ENCODE assay signal across 8 cellular contexts in genomic region chr5:161676109-161676508, GRCh38. TPM values are rescaled to one million over a fixed set of nuclear protein-coding genes. Genes with fewer than 3 reads are reported as not detected.
A peak's percentile ranks its signal among the peaks of the same experiment; 100 is the strongest.
DNase-seq lines count a peak whose midpoint lies in the region; ATAC-seq lines count a peak whose summit lies in the region.

No MANE protein-coding gene starts in this region.

- H3K4me3 Mint-ChIP-seq in naive thymus-derived CD4-positive, alpha-beta T cell, result no peak overlapping the region

- no peaks in the 10 kb centered on the region for H3K36me3 ChIP-seq in NT2/D1 (ENCODE audit: insufficient read depth, insufficient read length, low read length)
- no peaks in the 10 kb centered on the region for H3K36me3 ChIP-seq in naive thymus-derived CD4-positive, alpha-beta T cell (ENCODE audit: control insufficient read depth in 2 of 3, insufficient read depth in 3 of 3, low read length in 3 of 3)

- no peaks in the 10 kb centered on the region for H3K27me3 Mint-ChIP-seq in naive thymus-derived CD4-positive, alpha-beta T cell

- no peaks in the 10 kb centered on the region for H3K9me3 ChIP-seq in NT2/D1 (ENCODE audit: insufficient read depth, low read length)
- H3K9me3 ChIP-seq in naive thymus-derived CD4-positive, alpha-beta T cell (ENCODE audit: control insufficient read depth in 2 of 3, low read length in 3 of 3), result no peaks in the 10 kb centered on the region

- ATAC-seq in GM18867 (IDR thresholded peaks at IDR 0.05; ENCODE audit: unreplicated experiment) (peak; percentile 98), HG02840 (IDR thresholded peaks at IDR 0.05; ENCODE audit: low FRiP score, unreplicated experiment) (peak; percentile 87)
- ATAC-seq in naive thymus-derived CD4-positive, alpha-beta T cell, result no peak

- intact Hi-C loops in naive thymus-derived CD4-positive, alpha-beta T cell (cut with micrococcal nuclease), result no loop called here

- DNase-seq in NT2/D1 (ENCODE audit: low read depth, low spot score) (peak; percentile 9), kidney glomerular epithelial cell (lab: John Stamatoyannopoulos, UW) (peak; percentile 3), NCI-H1092 treated with DMSO at 0.1 percent for 48 hours (lab: John Stamatoyannopoulos, UW) (no peak), dedifferentiated amniotic fluid mesenchymal stem cell (ENCODE audit: extremely low spot score) (no peak)
- no peak for DNase-seq in naive thymus-derived CD4-positive, alpha-beta T cell
- DNase-seq in stimulated activated CD4-positive, alpha-beta T cell treated with anti-CD3 and anti-CD28 coated beads, Interleukin-15, amount 100 ng/mL, for 24 hours, result no peak

- H3K9me3 Mint-ChIP-seq in naive thymus-derived CD4-positive, alpha-beta T cell, result peaks cover 0 to 8% (median 3%) of the 10 kb centered on the region in 11 donors

- no peak overlapping the region for H3K9ac ChIP-seq in NT2/D1 (ENCODE audit: insufficient read length, low read depth)

- no peak overlapping the region for H3K27ac ChIP-seq in naive thymus-derived CD4-positive, alpha-beta T cell (ENCODE audit: low read depth, low read length)

- POLR2A ChIA-PET in naive thymus-derived CD4-positive, alpha-beta T cell (lab: Charles Lee), result no interaction called here

- CTCF ChIA-PET in naive thymus-derived CD4-positive, alpha-beta T cell (lab: Charles Lee), result no interaction called here

- H3K27ac Mint-ChIP-seq in naive thymus-derived CD4-positive, alpha-beta T cell, result no peak overlapping the region

- H3K4me3 ChIP-seq in NT2/D1 (ENCODE audit: insufficient read length, low read depth), result no peak overlapping the region
- no peak overlapping the region for H3K4me3 ChIP-seq in naive thymus-derived CD4-positive, alpha-beta T cell (ENCODE audit: low read length)

- H3K4me1 ChIP-seq in NT2/D1 (ENCODE audit: insufficient read depth, insufficient read length), result no peaks in the 10 kb centered on the region
- H3K4me1 ChIP-seq in naive thymus-derived CD4-positive, alpha-beta T cell (ENCODE audit: control insufficient read depth in 2 of 2, insufficient read depth in 2 of 2, low read length in 2 of 2), result no peaks in the 10 kb centered on the region

- no peaks in the 10 kb centered on the region for H3K27me3 ChIP-seq in NT2/D1 (ENCODE audit: insufficient read depth, insufficient read length)
- H3K27me3 ChIP-seq in naive thymus-derived CD4-positive, alpha-beta T cell (ENCODE audit: control insufficient read depth in 2 of 2, insufficient read depth in 2 of 2, low read length in 2 of 2), result no peaks in the 10 kb centered on the region

- no peaks in the 10 kb centered on the region for H3K36me3 Mint-ChIP-seq in naive thymus-derived CD4-positive, alpha-beta T cell

- H3K4me1 Mint-ChIP-seq in naive thymus-derived CD4-positive, alpha-beta T cell, result no peaks in the 10 kb centered on the region

RNA-seq across cellular contexts. Expression of gene GABRA6, which starts 9.4 kb away (rescaled TPM):
- not detected for total RNA-seq in naive thymus-derived CD4-positive, alpha-beta T cell
- not detected for polyA plus RNA-seq in naive thymus-derived CD4-positive, alpha-beta T cell

Comparison
In these comparisons a context has a peak if more than half of its experiments do, and no peak if none do; other contexts are left out.
1. DNase-seq: peak in NT2/D1 (single experiment) and kidney glomerular epithelial cell (single experiment); none in naive thymus-derived CD4-positive, alpha-beta T cell (0 of 9), NCI-H1092 treated with DMSO at 0.1 percent for 48 hours (single experiment), dedifferentiated amniotic fluid mesenchymal stem cell (single experiment) and stimulated activated CD4-positive, alpha-beta T cell treated with anti-CD3 and anti-CD28 coated beads, Interleukin-15, amount 100 ng/mL, for 24 hours (single experiment).